ENCODE assay signal across 24 cellular contexts in genomic region chr17:31736855-31737625, GRCh38.
DNase-seq lines count a peak whose midpoint lies in the region; ATAC-seq, FAIRE-seq and TF ChIP-seq lines count a peak whose summit lies in the region.
"Had no signal": no experiment of that assay in that cellular context is flagged by ENCODE, and none has a peak within 500 bp of the region (broad histone marks: within the 10 kb centered on the region; RNA-seq: fewer than 3 reads in every experiment).

No MANE protein-coding gene starts in this region.

- no peaks in the 10 kb centered on the region for H3K36me3 ChIP-seq in K562 (ENCODE audit: control insufficient read depth, insufficient read depth, low read length)
- no peaks in the 10 kb centered on the region for H3K36me3 ChIP-seq in stomach smooth muscle (ENCODE audit: control insufficient read depth in 2 of 2, insufficient read depth in 2 of 2, low read length in 2 of 2)
- H3K36me3 ChIP-seq: pancreas, thyroid gland had no signal

- H3K9me3 ChIP-seq in K562 (replicated peaks; ENCODE audit: control insufficient read depth, insufficient read depth, low read depth, low read length) (no peaks in the 10 kb centered on the region), stomach smooth muscle (ENCODE audit: control insufficient read depth in 2 of 2, low read length in 2 of 2) (no peaks in the 10 kb centered on the region)
- H3K9me3 ChIP-seq: pancreas, thyroid gland had no signal

- POLR2A ChIA-PET in K562 (lab: Yijun Ruan, JAX) = no interaction called here

- TF ChIP-seq POLR2A in K562 (conservative IDR thresholded peaks at IDR 0.05) = no peak

- intact Hi-C loops in K562 (cut with micrococcal nuclease) = no loop called here

- no peak overlapping the region for H2AFZ ChIP-seq in K562 (ENCODE audit: low read depth, low read length)

- H3K27me3 ChIP-seq in K562 (ENCODE audit: control insufficient read depth in 2 of 2, insufficient read depth in 2 of 2, low read length in 2 of 2) (peaks cover 12 to 29% of the 10 kb centered on the region in 2 experiments; a peak in 3 of 5 replicates), stomach smooth muscle (ENCODE audit: control insufficient read depth in 1 of 2, insufficient read depth in 2 of 2, low read length in 2 of 2) (no peaks in the 10 kb centered on the region)
- H3K27me3 ChIP-seq: pancreas, thyroid gland had no signal

- no peak overlapping the region for H3K27ac ChIP-seq in K562 (ENCODE audit: extremely low read depth, low read depth, low read length)
- H3K27ac ChIP-seq in stomach smooth muscle (ENCODE audit: low read length) = peak overlapping the region; percentile 37
- H3K27ac ChIP-seq: 22Rv1, pancreas, thyroid gland had no signal

- H3K79me2 ChIP-seq in K562 (ENCODE audit: control insufficient read depth, insufficient read depth, low read length) = no peaks in the 10 kb centered on the region

- DNase-seq in DMS 273 (lab: John Stamatoyannopoulos, UW; ENCODE audit: unreplicated experiment) (peak; percentile 16), DMS 273 treated with DMSO at 0.1 percent for 48 hours (lab: John Stamatoyannopoulos, UW) (no peak), K562 (ENCODE audit: extremely low read depth in 1 of 4, low spot score in 3 of 4) (no peak), left kidney (ENCODE audit: low read depth, low spot score) (peak; percentile 20), glutamatergic neuron (no peak)
- DNase-seq: activated CD4-positive, alpha-beta memory T cell treated with anti-CD3 and anti-CD28 coated beads for 36 hours; activated CD4-positive, CD25-positive, alpha-beta regulatory T cell treated with anti-CD3 and anti-CD28 coated beads, Interleukin-2, amount 50 U/mL, for 72 hours; activated naive CD4-positive, alpha-beta T cell treated with anti-CD3 and anti-CD28 coated beads for 36 hours; cerebellar nuclear complex; foreskin melanocyte; hypothalamus; Karpas-422; NCI-H1436; OCI-M1; pancreas; stimulated activated naive CD8-positive, alpha-beta T cell treated with anti-CD3 and anti-CD28 coated beads, Interleukin-15, amount 100 ng/mL, for 72 hours; thyroid gland had no signal

- FAIRE-seq in K562 (lab: Jason Lieb, UNC) = peak; percentile 26
- FAIRE-seq: pancreas had no signal

- no TSS peak for BruUV-seq in K562 (replicated peaks; lab: Mats Ljungman, UMichigan)

- no peak overlapping the region for H3K27ac Mint-ChIP-seq in glutamatergic neuron (ENCODE audit: unreplicated experiment)
- H3K27ac Mint-ChIP-seq: activated CD4-positive, alpha-beta memory T cell treated with anti-CD3 and anti-CD28 coated beads for 36 hours; activated naive CD4-positive, alpha-beta T cell treated with anti-CD3 and anti-CD28 coated beads for 36 hours; brain; CD14-positive monocyte; stimulated activated naive CD8-positive, alpha-beta T cell treated with anti-CD3 and anti-CD28 coated beads, Interleukin-15, amount 100 ng/mL, for 72 hours; T-helper 1 cell treated with Interleukin-12 subunit alpha and Interleukin-12 subunit beta and Interleukin-4 antibody, amounts not matched to agents 30 μg/mL and 1 μg/mL, for 36 hours had no signal

- H3K27me3 Mint-ChIP-seq in glutamatergic neuron (ENCODE audit: unreplicated experiment) = no peaks in the 10 kb centered on the region

- H3K9ac ChIP-seq in K562 (ENCODE audit: insufficient read depth in 1 of 2, low read depth in 2 of 2, low read length in 2 of 2) (no peak overlapping the region), stomach smooth muscle (ENCODE audit: low read length in 2 of 2) (no peak overlapping the region)

- CTCF ChIA-PET in K562 (lab: Yijun Ruan, JAX; ENCODE audit: low intra/inter-chr PET ratio) = no interaction called here

- H3K4me3 ChIP-seq in K562 (no peak overlapping the region), stomach smooth muscle (ENCODE audit: low read length in 2 of 2) (peak overlapping the region in 1 of 2 donors; percentile 24)
- H3K4me3 ChIP-seq: pancreas, thyroid gland had no signal

- WGBS in K562 (ENCODE audit: insufficient coverage, low coverage, missing lambda C conversion rate) = under 1% methylated on average over 5 of the region's 5 CpGs

- no peak overlapping the region for H3K4me3 Mint-ChIP-seq in glutamatergic neuron (ENCODE audit: unreplicated experiment)
- H3K4me3 Mint-ChIP-seq: activated CD4-positive, alpha-beta memory T cell treated with anti-CD3 and anti-CD28 coated beads for 36 hours; activated naive CD4-positive, alpha-beta T cell treated with anti-CD3 and anti-CD28 coated beads for 36 hours; brain; CD14-positive monocyte; stimulated activated naive CD8-positive, alpha-beta T cell treated with anti-CD3 and anti-CD28 coated beads, Interleukin-15, amount 100 ng/mL, for 72 hours; T-helper 1 cell treated with Interleukin-12 subunit alpha and Interleukin-12 subunit beta and Interleukin-4 antibody, amounts not matched to agents 30 μg/mL and 1 μg/mL, for 36 hours had no signal

- H3K4me1 ChIP-seq in K562 (replicated peaks in 1 of 2; ENCODE audit: control insufficient read depth in 2 of 2, insufficient read depth in 2 of 2, low read length in 2 of 2) (no peaks in the 10 kb centered on the region), stomach smooth muscle (ENCODE audit: control insufficient read depth, insufficient read depth, low read length) (peaks cover 37% of the 10 kb centered on the region)
- H3K4me1 ChIP-seq: pancreas, thyroid gland had no signal

- in situ Hi-C loops in K562 (cut with MboI) = no loop called here

- TF ChIP-seq RAD21 in K562 (CRISPR knock-in tag; conservative IDR thresholded peaks at IDR 0.05 in 1 of 2, IDR thresholded peaks at IDR 0.05 in 1 of 2) = no peak

- H3K4me2 ChIP-seq in K562 (ENCODE audit: insufficient read depth, low read length) = no peak overlapping the region

- H3K36me3 Mint-ChIP-seq in glutamatergic neuron (ENCODE audit: unreplicated experiment) = no peaks in the 10 kb centered on the region
- H3K36me3 Mint-ChIP-seq: activated CD4-positive, alpha-beta memory T cell treated with anti-CD3 and anti-CD28 coated beads for 36 hours; brain; CD14-positive monocyte had no signal

- no peak for TF ChIP-seq EP300 in K562 (IDR thresholded peaks at IDR 0.05; ENCODE audit: low read length)

- H3K9me1 ChIP-seq in K562 (ENCODE audit: control insufficient read depth, insufficient read depth, low read length) = no peaks in the 10 kb centered on the region

- H3K4me1 Mint-ChIP-seq in glutamatergic neuron (ENCODE audit: low read depth, unreplicated experiment) = peaks cover 3% of the 10 kb centered on the region
- H3K4me1 Mint-ChIP-seq: CD14-positive monocyte; stimulated activated naive CD8-positive, alpha-beta T cell treated with anti-CD3 and anti-CD28 coated beads, Interleukin-15, amount 100 ng/mL, for 72 hours had no signal

- no peak for ATAC-seq in K562
- no peak for ATAC-seq in HG02852 (IDR thresholded peaks at IDR 0.05; ENCODE audit: unreplicated experiment)
- no peak for ATAC-seq in GM19395 (IDR thresholded peaks at IDR 0.05; ENCODE audit: unreplicated experiment)
- ATAC-seq: pancreas; stimulated activated naive CD8-positive, alpha-beta T cell treated with anti-CD3 and anti-CD28 coated beads, Interleukin-15, amount 100 ng/mL, for 72 hours had no signal

- no peaks in the 10 kb centered on the region for H4K20me1 ChIP-seq in K562 (replicated peaks; ENCODE audit: control insufficient read depth, insufficient read depth, low read length)

- no peak for TF ChIP-seq CTCF in K562 (IDR thresholded peaks at IDR 0.05 in 2 of 3, conservative IDR thresholded peaks at IDR 0.05 in 1 of 3; ENCODE audit: insufficient read depth in 2 of 3, low read depth in 1 of 3, low read length in 3 of 3)
- TF ChIP-seq CTCF in glutamatergic neuron (IDR thresholded peaks at IDR 0.05; ENCODE audit: partially characterized antibody, unreplicated experiment) = no peak

- peaks cover 2% of the 10 kb centered on the region for H3K9me3 Mint-ChIP-seq in glutamatergic neuron (ENCODE audit: unreplicated experiment)
- H3K9me3 Mint-ChIP-seq: activated naive CD4-positive, alpha-beta T cell treated with anti-CD3 and anti-CD28 coated beads for 36 hours; T-helper 1 cell treated with Interleukin-12 subunit alpha and Interleukin-12 subunit beta and Interleukin-4 antibody, amounts not matched to agents 30 μg/mL and 1 μg/mL, for 36 hours had no signal

TF ChIP-seq in K562, 482 proteins besides CTCF, POLR2A, EP300 and RAD21:
- TF ChIP-seq LEF1 (IDR thresholded peaks at IDR 0.05) (no peak), RFX1 (IDR thresholded peaks at IDR 0.05) (peak; percentile 41; the same call in 1 of the 2 replicates)

Comparison
In these comparisons a context has a peak if more than half of its experiments do, and no peak if none do; other contexts are left out.
1. DNase-seq: peak in DMS 273 (single experiment) and left kidney (single experiment); none in DMS 273 treated with DMSO at 0.1 percent for 48 hours (single experiment), K562 (0 of 4) and glutamatergic neuron (single experiment).